ENCODE assay signal across 27 cellular contexts in genomic region chrX:150531467-150531866, GRCh38.
"Had no signal": no experiment of that assay in that cellular context is flagged by ENCODE, and none has a peak within 500 bp of the region (broad histone marks: within the 10 kb centered on the region; RNA-seq: fewer than 3 reads in every experiment).

No MANE protein-coding gene starts in this region.

- DNase-seq: activated CD4-positive, alpha-beta T cell treated with anti-CD3 and anti-CD28 coated beads for 48 hours; activated CD4-positive, alpha-beta T cell treated with anti-CD3 and anti-CD28 coated beads, Interleukin-2, amount 50 U/mL, for 1 hour; activated CD4-positive, alpha-beta T cell treated with anti-CD3 and anti-CD28 coated beads, Interleukin-2, amount 50 U/mL, for 48 hours; activated CD8-positive, alpha-beta memory T cell treated with anti-CD3 and anti-CD28 coated beads for 24 hours; activated CD8-positive, alpha-beta T cell treated with anti-CD3 and anti-CD28 coated beads for 36 hours; activated effector memory CD4-positive, alpha-beta T cell treated with Interleukin-2 at 50 U/mL for 16 hours; activated gamma-delta T cell treated with Interleukin-2 at 50 U/mL for 16 hours; activated naive CD4-positive, alpha-beta T cell treated with anti-CD3 and anti-CD28 coated beads, Interleukin-2, amount 50 U/mL, for 16 hours; activated naive CD4-positive, alpha-beta T cell treated with Interleukin-2 at 50 U/mL for 16 hours; activated T-cell treated with anti-CD3 and anti-CD28 coated beads, Interleukin-2, amount 50 U/mL, for 4 hours; amniotic stem cell; body of pancreas; central memory CD4-positive, alpha-beta T cell; cerebellar nuclear complex; cortex of kidney; dermis blood vessel endothelial cell; effector CD4-positive, alpha-beta T cell; effector memory CD8-positive, alpha-beta T cell; erythroblast; foreskin keratinocyte; gastrocnemius medialis; glutamatergic neuron; T-helper 2 cell had no signal

- H3K9me3 ChIP-seq: body of pancreas had no signal

- H3K4me3 ChIP-seq: body of pancreas, breast epithelium, cardiac muscle cell, esophagus muscularis mucosa, gastrocnemius medialis had no signal

- H3K36me3 ChIP-seq: breast epithelium, cardiac muscle cell, esophagus muscularis mucosa, gastrocnemius medialis had no signal

- H3K27ac ChIP-seq: body of pancreas, breast epithelium, cardiac muscle cell, esophagus muscularis mucosa, foreskin keratinocyte, gastrocnemius medialis, VCaP had no signal

- H3K27me3 ChIP-seq: body of pancreas, cardiac muscle cell, esophagus muscularis mucosa, foreskin keratinocyte, gastrocnemius medialis had no signal

- H3K4me1 ChIP-seq: breast epithelium, esophagus muscularis mucosa, foreskin keratinocyte, gastrocnemius medialis had no signal
